ENCODE assay signal across 32 cellular contexts in genomic region chr6:137843206-137843605, GRCh38.
"Had no signal": no experiment of that assay in that cellular context is flagged by ENCODE, and none has a peak within 500 bp of the region (broad histone marks: within the 10 kb centered on the region; RNA-seq: fewer than 3 reads in every experiment).

No MANE protein-coding gene starts in this region.

- H3K27ac ChIP-seq: KMS-11, PC-9, RWPE1, WERI-Rb-1 had no signal

- H3K4me3 ChIP-seq: PC-9 had no signal

- ATAC-seq: activated CD8-positive, alpha-beta memory T cell treated with anti-CD3 and anti-CD28 coated beads, Interleukin-2, amount 10 ng/mL, durations not matched to agents 7 days and 5 days; activated naive CD8-positive, alpha-beta T cell treated with anti-CD3 and anti-CD28 coated beads, Interleukin-2, amount 50 U/mL, for 24 hours; Right ventricle myocardium inferior had no signal

- H2AFZ ChIP-seq: PC-9 had no signal

- H3K36me3 ChIP-seq: WERI-Rb-1 had no signal

- H3K9ac ChIP-seq: KMS-11 had no signal

- FAIRE-seq: RCC 7860 had no signal

- DNase-seq: activated CD4-positive, alpha-beta memory T cell treated with anti-CD3 and anti-CD28 coated beads, Interleukin-2, amount 10 ng/mL, durations not matched to agents 7 days and 5 days; activated CD4-positive, alpha-beta T cell treated with anti-CD3 and anti-CD28 coated beads for 1 hour; activated CD4-positive, alpha-beta T cell treated with anti-CD3 and anti-CD28 coated beads for 48 hours; activated CD4-positive, CD25-positive, alpha-beta regulatory T cell; activated CD8-positive, alpha-beta memory T cell treated with anti-CD3 and anti-CD28 coated beads for 24 hours; activated CD8-positive, alpha-beta memory T cell treated with anti-CD3 and anti-CD28 coated beads, Interleukin-2, amount 10 ng/mL, durations not matched to agents 7 days and 5 days; activated CD8-positive, alpha-beta memory T cell treated with anti-CD3 and anti-CD28 coated beads, Interleukin-2, amount 50 U/mL, for 48 hours; activated effector memory CD4-positive, alpha-beta T cell treated with Interleukin-2 at 50 U/mL for 16 hours; activated naive CD4-positive, alpha-beta T cell treated with anti-CD3 and anti-CD28 coated beads, Interleukin-2, amount 10 ng/mL, durations not matched to agents 7 days and 5 days; activated naive CD8-positive, alpha-beta T cell treated with anti-CD3 and anti-CD28 coated beads, Interleukin-2, amount 50 U/mL, for 24 hours; activated T-cell treated with anti-CD3 and anti-CD28 coated beads, Interleukin-2, amount 50 U/mL, for 48 hours; anterior cingulate cortex; central memory CD4-positive, alpha-beta T cell; MM.1S; NCI-H1092; NCI-H1436 treated with DMSO at 0.1 percent for 48 hours; NCI-H1694 treated with DMSO at 0.1 percent for 48 hours; NCI-H2029; NCI-H345; NCI-H524 treated with DMSO at 0.1 percent for 48 hours; NCI-H748 treated with DMSO at 0.1 percent for 48 hours; NK-92 treated with Interleukin-12 subunit alpha and Interleukin-12 subunit beta, amount 100 ng/mL, for 24 hours; PC-9; SW 1271; T-helper 1 cell; T-helper 2 cell; T-helper 9 cell; WERI-Rb-1 had no signal

- H3K4me2 ChIP-seq: KMS-11, PC-9 had no signal
